Comparison of ENCODE assay signal across 9 cellular contexts in the genomic region with DNA sequence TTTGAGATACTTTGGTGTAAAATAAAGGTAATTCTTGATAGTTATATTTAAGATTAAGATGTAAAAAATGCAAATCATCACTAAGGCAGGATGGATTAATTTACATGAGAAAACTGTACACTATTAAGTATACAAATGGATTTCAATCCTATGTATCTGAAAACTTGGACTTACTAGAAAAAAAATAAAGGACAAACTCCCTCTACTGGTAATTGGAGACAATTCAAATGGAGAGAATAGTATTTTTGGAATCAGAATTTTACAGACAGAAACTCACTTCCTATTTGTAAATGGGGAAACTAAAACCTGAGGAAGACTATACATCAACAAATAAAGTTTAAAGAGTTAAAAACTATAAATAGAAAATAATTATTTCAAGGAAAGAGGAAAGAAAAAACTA.
A peak's percentile ranks its signal among the peaks of the same experiment; 100 is the strongest.
DNase-seq lines count a peak whose midpoint lies in the region; ATAC-seq, FAIRE-seq and TF ChIP-seq lines count a peak whose summit lies in the region.
"Had no signal": no experiment of that assay in that cellular context is flagged by ENCODE, and none has a peak within 500 bp of the region (broad histone marks: within the 10 kb centered on the region; RNA-seq: fewer than 3 reads in every experiment).

No MANE protein-coding gene starts in this region.

- no peak for FAIRE-seq in urothelium cell line (lab: Jason Lieb, UNC)

- peaks cover 38% of the 10 kb centered on the region for H3K36me3 Mint-ChIP-seq in osteocyte (ENCODE audit: unreplicated experiment)
- H3K36me3 Mint-ChIP-seq in activated T-helper 17 cell treated with anti-CD3 and anti-CD28 coated beads, Interleukin-2, amount 50 U/mL, for 72 hours (ENCODE audit: low read depth) = peaks cover 94% of the 10 kb centered on the region

- in situ Hi-C loops in G401 (cut with HindIII; ENCODE audit: low sequenced_read_pairs) = no loop called here

- no peaks in the 10 kb centered on the region for H3K4me1 Mint-ChIP-seq in osteocyte (ENCODE audit: unreplicated experiment)
- no peaks in the 10 kb centered on the region for H3K4me1 Mint-ChIP-seq in activated T-helper 17 cell treated with anti-CD3 and anti-CD28 coated beads, Interleukin-2, amount 50 U/mL, for 72 hours

- no peaks in the 10 kb centered on the region for H3K27me3 Mint-ChIP-seq in osteocyte (ENCODE audit: unreplicated experiment)
- H3K27me3 Mint-ChIP-seq in activated T-helper 17 cell treated with anti-CD3 and anti-CD28 coated beads, Interleukin-2, amount 50 U/mL, for 72 hours = no peaks in the 10 kb centered on the region

- no peaks in the 10 kb centered on the region for H3K9me3 Mint-ChIP-seq in osteocyte (ENCODE audit: unreplicated experiment)
- no peaks in the 10 kb centered on the region for H3K9me3 Mint-ChIP-seq in activated T-helper 17 cell treated with anti-CD3 and anti-CD28 coated beads, Interleukin-2, amount 50 U/mL, for 72 hours

- peak; percentile 21 for DNase-seq in G401 (ENCODE audit: low spot score)
- DNase-seq in NCI-H1694 treated with DMSO at 0.1 percent for 48 hours (lab: John Stamatoyannopoulos, UW) = peak; percentile 42
- DNase-seq in dedifferentiated amniotic fluid mesenchymal stem cell (ENCODE audit: extremely low spot score) = peak; percentile 16
- no peak for DNase-seq in osteocyte (ENCODE audit: extremely low spot score, unreplicated experiment)
- DNase-seq in HPDE6-E6E7 (ENCODE audit: extremely low spot score) = no peak
- no peak for DNase-seq in urothelium cell line (ENCODE audit: low spot score)
- DNase-seq: NCI-H510A had no signal

- TF ChIP-seq CTCF in osteocyte (IDR thresholded peaks at IDR 0.05) = peak; percentile 63

- ATAC-seq in HG02970 (IDR thresholded peaks at IDR 0.05; ENCODE audit: low FRiP score, unreplicated experiment) = no peak
- ATAC-seq in activated T-helper 17 cell treated with anti-CD3 and anti-CD28 coated beads, Interleukin-2, amount 50 U/mL, for 72 hours (replicated peaks) = no peak

- H3K27ac Mint-ChIP-seq in osteocyte (ENCODE audit: unreplicated experiment) = no peak overlapping the region
- H3K27ac Mint-ChIP-seq in activated T-helper 17 cell treated with anti-CD3 and anti-CD28 coated beads, Interleukin-2, amount 50 U/mL, for 72 hours = no peak overlapping the region

- no peak overlapping the region for H3K4me3 Mint-ChIP-seq in osteocyte (ENCODE audit: unreplicated experiment)
- no peak overlapping the region for H3K4me3 Mint-ChIP-seq in activated T-helper 17 cell treated with anti-CD3 and anti-CD28 coated beads, Interleukin-2, amount 50 U/mL, for 72 hours

Comparison
In these comparisons a context has a peak if more than half of its experiments do, and no peak if none do; other contexts are left out.
1. DNase-seq: peak in G401 (single experiment), NCI-H1694 treated with DMSO at 0.1 percent for 48 hours (single experiment) and dedifferentiated amniotic fluid mesenchymal stem cell (single experiment); none in osteocyte (single experiment), HPDE6-E6E7 (single experiment) and urothelium cell line (single experiment).